12 cellular contexts compared by ENCODE assay signal in genomic region chr20:57396212-57396611, GRCh38. TPM values are rescaled to one million over a fixed set of nuclear protein-coding genes. Genes with fewer than 3 reads are reported as not detected.
A peak's percentile ranks its signal among the peaks of the same experiment; 100 is the strongest.
DNase-seq lines count a peak whose midpoint lies in the region; ATAC-seq, FAIRE-seq and TF ChIP-seq lines count a peak whose summit lies in the region.
"Had no signal": no experiment of that assay in that cellular context is flagged by ENCODE, and none has a peak within 500 bp of the region (broad histone marks: within the 10 kb centered on the region; RNA-seq: fewer than 3 reads in every experiment).

No MANE protein-coding gene starts in this region.

- H3K27me3 Mint-ChIP-seq in CD4-positive, alpha-beta T cell, result peaks cover 10% of the 10 kb centered on the region

- H3K18ac ChIP-seq in H1 (ENCODE audit: extremely low read depth, low read length), result no peak overlapping the region

- no peak overlapping the region for H2AK5ac ChIP-seq in H1 (ENCODE audit: low read depth, low read length)

- H3K36me3 ChIP-seq in H1 (ENCODE audit: control insufficient read depth in 2 of 4, insufficient read depth in 4 of 4, low read length in 3 of 4) (peaks cover 15 to 41% (median 25%) of the 10 kb centered on the region in 4 experiments; a peak in 7 of 8 replicates), neutrophil (peaks cover 78% of the 10 kb centered on the region)

- H3K27ac ChIP-seq in CD4-positive, alpha-beta T cell (ENCODE audit: low read depth, low read length), result peak overlapping the region; percentile 99
- H3K27ac ChIP-seq in RWPE1 (peak overlapping the region; percentile 73), H1 (ENCODE audit: low read depth, low read length) (0 out of 2 replicates have a peak overlapping the region, but pooled peaks have one; percentile 54), neutrophil (peak overlapping the region; percentile 90)

- no peak for TF ChIP-seq RAD21 in H1 (IDR thresholded peaks at IDR 0.05 in 1 of 2, conservative IDR thresholded peaks at IDR 0.05 in 1 of 2; ENCODE audit: low read depth in 2 of 2, low read length in 2 of 2)

- no peak overlapping the region for H2BK20ac ChIP-seq in H1 (ENCODE audit: low read length)

- H3K27ac Mint-ChIP-seq in CD4-positive, alpha-beta T cell, result peak overlapping the region; percentile 96
- H3K27ac Mint-ChIP-seq: stimulated activated effector memory CD8-positive, alpha-beta T cell treated with anti-CD3 and anti-CD28 coated beads, Interleukin-12 subunit alpha, Interleukin-12 subunit beta, amount 100 ng/mL, for 72 hours had no signal

- no peak overlapping the region for H3K4me3 ChIP-seq in H1 (ENCODE audit: extremely low read depth in 1 of 4, insufficient read depth in 2 of 4, low read depth in 3 of 4, low read length in 4 of 4)
- no peak overlapping the region for H3K4me3 ChIP-seq in neutrophil (ENCODE audit: low read depth in 1 of 2, low read length in 1 of 2)

- CTCF ChIA-PET in CD4-positive, alpha-beta T cell (lab: Charles Lee), result no interaction called here
- CTCF ChIA-PET in RWPE1 (lab: Yijun Ruan, JAX), result no interaction called here
- CTCF ChIA-PET in H1 (lab: Charles Lee; ENCODE audit: partially characterized antibody), result interaction anchor here (0.8 to 2.1 kb wide), 6 partner anchors 8 to 102 kb away, joined by 3 to 5 read pairs (median 4); no protein-coding TSS in a partner anchor

- H3K4me1 ChIP-seq in H1 (replicated peaks in 1 of 4; ENCODE audit: control insufficient read depth in 3 of 4, insufficient read depth in 4 of 4, low read length in 3 of 4) (peaks cover 2 to 17% (median 11%) of the 10 kb centered on the region in 4 experiments), neutrophil (ENCODE audit: control insufficient read depth in 1 of 2, insufficient read depth in 1 of 2, low read depth in 1 of 2, low read length in 1 of 2) (peaks cover 93% of the 10 kb centered on the region in 2 experiments)

- peaks cover 27 to 42% of the 10 kb centered on the region in 2 experiments for H4K20me1 ChIP-seq in H1 (replicated peaks in 1 of 2; ENCODE audit: control insufficient read depth in 1 of 2, insufficient read depth in 2 of 2, low read length in 2 of 2)

- no peak overlapping the region for H3K23ac ChIP-seq in H1 (ENCODE audit: insufficient read length)

- no peak overlapping the region for H2AFZ ChIP-seq in H1 (ENCODE audit: low read length)

- peaks cover 93% of the 10 kb centered on the region for H3K36me3 Mint-ChIP-seq in CD4-positive, alpha-beta T cell (ENCODE audit: low read depth)

- H2BK12ac ChIP-seq in H1 (ENCODE audit: low read depth, low read length), result no peak overlapping the region

- no peaks in the 10 kb centered on the region for H3K9me3 ChIP-seq in CD4-positive, alpha-beta T cell (ENCODE audit: control insufficient read depth, low read length)
- H3K9me3 ChIP-seq in H1 (ENCODE audit: insufficient read depth in 2 of 2, low read depth in 1 of 2, low read length in 1 of 2) (no peaks in the 10 kb centered on the region), neutrophil (no peaks in the 10 kb centered on the region)

- no peak for DNase-seq in CD4-positive, alpha-beta T cell
- no peak for DNase-seq in RWPE1 (ENCODE audit: low spot score)
- no peak for DNase-seq in H1 (ENCODE audit: low read depth in 1 of 2, low spot score in 2 of 2)
- no peak for DNase-seq in cerebellar nuclear complex (lab: John Stamatoyannopoulos, UW)
- no peak for DNase-seq in NCI-H1105 (lab: John Stamatoyannopoulos, UW)
- DNase-seq in stimulated activated CD4-positive, alpha-beta T cell treated with anti-CD3 and anti-CD28 coated beads, Interleukin-1b, Interleukin-23, amount 100 ng/mL, for 48 hours, result no peak
- DNase-seq: activated CD4-positive, alpha-beta T cell treated with anti-CD3 and anti-CD28 coated beads, Interleukin-2, amount 50 U/mL, for 4 hours; RPMI8226 had no signal

- H3K27me3 ChIP-seq in CD4-positive, alpha-beta T cell (ENCODE audit: control insufficient read depth, insufficient read depth, low read length), result no peaks in the 10 kb centered on the region
- H3K27me3 ChIP-seq in H1 (replicated peaks in 1 of 4; ENCODE audit: control insufficient read depth in 3 of 4, extremely low read depth in 1 of 4, insufficient read depth in 3 of 4, low read length in 3 of 4) (no peaks in the 10 kb centered on the region), neutrophil (no peaks in the 10 kb centered on the region)

- no peak for TF ChIP-seq CTCF in CD4-positive, alpha-beta T cell (IDR thresholded peaks at IDR 0.05)
- no peak for TF ChIP-seq CTCF in RWPE1 (conservative IDR thresholded peaks at IDR 0.05; ENCODE audit: low read depth)
- TF ChIP-seq CTCF in H1 (IDR thresholded peaks at IDR 0.05; ENCODE audit: control extremely low read depth in 1 of 3, insufficient read depth in 1 of 3, low read depth in 1 of 3, low read length in 3 of 3), result no peak
- TF ChIP-seq CTCF in neutrophil (IDR thresholded peaks at IDR 0.05), result no peak

- no peak overlapping the region for H3K4ac ChIP-seq in H1 (replicated peaks; ENCODE audit: insufficient read length, low read depth, low read length)

- intact Hi-C loops in CD4-positive, alpha-beta T cell (cut with DNase I, micrococcal nuclease), result loop anchor here (5.0 kb wide), 4 partner anchors 236 to 1261 kb away; partner anchors contain the start of genes PMEPA1 (in 1 of the 2) and RAB22A (in 1 of the 2)

- no peak overlapping the region for H2BK5ac ChIP-seq in H1 (ENCODE audit: low read depth, low read length)

- H3K4me3 Mint-ChIP-seq in CD4-positive, alpha-beta T cell, result peak overlapping the region; percentile 85

- no peak for ATAC-seq in CD4-positive, alpha-beta T cell (ENCODE audit: poor library complexity)
- no peak for ATAC-seq in GM19452 (IDR thresholded peaks at IDR 0.05; ENCODE audit: unreplicated experiment)
- ATAC-seq: stimulated activated effector memory CD8-positive, alpha-beta T cell treated with anti-CD3 and anti-CD28 coated beads, Interleukin-12 subunit alpha, Interleukin-12 subunit beta, amount 100 ng/mL, for 72 hours had no signal

- no peak for TF ChIP-seq EP300 in H1 (IDR thresholded peaks at IDR 0.05; ENCODE audit: borderline replicate concordance in 1 of 2, low read depth in 2 of 2, low read length in 2 of 2)

- no peak overlapping the region for H4K5ac ChIP-seq in H1 (ENCODE audit: insufficient read length, low read depth, low read length)

- WGBS in H1 (ENCODE audit: extremely low coverage in 1 of 2, insufficient coverage in 1 of 2, insufficient read length in 1 of 2, insufficient replicate concordance in 2 of 2, low coverage in 1 of 2, low lambda C conversion rate in 2 of 2, missing lambda C conversion rate in 1 of 2), 2 experiments, result 82% methylated on average over 10 of the region's 10 CpGs; no CpG with 5 or more reads in 1 of the 2 experiments

- no peaks in the 10 kb centered on the region for H3K9me3 Mint-ChIP-seq in CD4-positive, alpha-beta T cell
- H3K9me3 Mint-ChIP-seq: stimulated activated effector memory CD8-positive, alpha-beta T cell treated with anti-CD3 and anti-CD28 coated beads, Interleukin-12 subunit alpha, Interleukin-12 subunit beta, amount 100 ng/mL, for 72 hours had no signal

- no peak overlapping the region for H3K56ac ChIP-seq in H1 (replicated peaks; ENCODE audit: insufficient read length, low read depth, low read length)

- TF ChIP-seq POLR2A in H1 (IDR thresholded peaks at IDR 0.05; ENCODE audit: control extremely low read depth in 1 of 2, low read depth in 2 of 2, low read length in 2 of 2), result no peak

- peaks cover 83% of the 10 kb centered on the region for H3K4me1 Mint-ChIP-seq in CD4-positive, alpha-beta T cell (ENCODE audit: low read depth)

- H3K9ac ChIP-seq in H1 (replicated peaks in 1 of 4; ENCODE audit: extremely low read depth in 1 of 4, low read depth in 3 of 4, low read length in 3 of 4), result no peak overlapping the region

- H3K79me1 ChIP-seq in H1 (ENCODE audit: low read depth, low read length), result peaks cover 35% of the 10 kb centered on the region

- H2BK15ac ChIP-seq in H1 (ENCODE audit: low read length), result no peak overlapping the region

- H4K8ac ChIP-seq in H1 (ENCODE audit: extremely low read depth, insufficient read depth, low read length), result no peak overlapping the region; the same call in none of the 2 replicates

- no peak overlapping the region for H3K14ac ChIP-seq in H1 (ENCODE audit: insufficient read length)

- H3K23me2 ChIP-seq in H1 (ENCODE audit: low read depth, low read length), result no peaks in the 10 kb centered on the region; the same call in 1 of the 2 replicates

- H3K4me2 ChIP-seq in H1 (ENCODE audit: insufficient read depth in 1 of 2, low read depth in 2 of 2, low read length in 2 of 2), result no peak overlapping the region

- H4K91ac ChIP-seq in H1 (replicated peaks; ENCODE audit: insufficient read length, low read length), result no peak overlapping the region

- H2BK120ac ChIP-seq in H1 (replicated peaks; ENCODE audit: low read depth, low read length), result no peak overlapping the region

- no peak for FAIRE-seq in H1 (lab: Jason Lieb, UNC)
- FAIRE-seq: GM12891 had no signal

- peaks cover 5 to 87% of the 10 kb centered on the region in 2 experiments; a peak in 3 of 4 replicates for H3K79me2 ChIP-seq in H1 (ENCODE audit: control insufficient read depth in 1 of 2, insufficient read depth in 2 of 2, low read length in 2 of 2)

- POLR2A ChIA-PET in CD4-positive, alpha-beta T cell (lab: Charles Lee), result interaction anchor here (3.8 to 5.3 kb wide), 2 partner anchors 12 to 38 kb away, joined by 46 to 150 read pairs; no protein-coding TSS in a partner anchor
- POLR2A ChIA-PET in RWPE1 (lab: Yijun Ruan, JAX; ENCODE audit: low non-redundant PET) (no interaction called here), H1 (lab: Charles Lee; ENCODE audit: partially characterized antibody) (interaction anchor here (0.9 to 3.2 kb wide), 2 partner anchors 10 to 31 kb away, joined by 3 to 9 read pairs; no protein-coding TSS in a partner anchor)

RNA-seq across cellular contexts. Expression of gene RBM38, which starts 5.0 kb away (rescaled TPM):
- total RNA-seq in CD4-positive, alpha-beta T cell, result 100 to 1,000 TPM; 604 to 645 TPM
- 57.7 and 60.1 TPM in 2 replicates for total RNA-seq in H1 (2021; fragmentation: NEBNext Ultra II Directional; extraction: Animal tissue kit (Norgen Biotek cat#: 25700))
- 109 and 131 TPM in 2 replicates for polyA plus RNA-seq in H1 (2011; rRNA removed)
- 71.9 TPM for polyA plus RNA-seq in H1 (2011; cell fraction: cytosol; rRNA removed)
- polyA plus RNA-seq in H1 (2011; cell fraction: nucleus; rRNA removed), result 75.2 TPM
- polyA plus RNA-seq in H1 (2012, experiment 1 of 2), result 32.3 to 58.0 TPM (median 56.1 TPM) in 4 replicates
- 61.6 TPM for polyA plus RNA-seq in H1 (2012, experiment 2 of 2)
- polyA plus RNA-seq in H1 (2013, experiment 1 of 2), result 53.7 TPM
- 52.7 TPM for polyA plus RNA-seq in H1 (2013, experiment 2 of 2)
- 16.3 and 19.0 TPM in 2 replicates for polyA minus RNA-seq in H1 (2011; rRNA and poly(A)+ RNA removed)
- polyA minus RNA-seq in H1 (2011; cell fraction: cytosol; rRNA and poly(A)+ RNA removed), result 49.0 TPM
- polyA minus RNA-seq in H1 (2011; cell fraction: nucleus; rRNA and poly(A)+ RNA removed), result 23.7 TPM

RNA-seq across cellular contexts. Expression of gene RAE1, which starts 45.2 kb away (rescaled TPM):
- 10 to 100 TPM; 58.8 to 60.7 TPM for total RNA-seq in CD4-positive, alpha-beta T cell
- 33.0 and 35.9 TPM in 2 replicates for total RNA-seq in H1 (2021; fragmentation: NEBNext Ultra II Directional; extraction: Animal tissue kit (Norgen Biotek cat#: 25700))
- 44.9 and 58.8 TPM in 2 replicates for polyA plus RNA-seq in H1 (2011; rRNA removed)
- 50.7 TPM for polyA plus RNA-seq in H1 (2011; cell fraction: cytosol; rRNA removed)
- 39.7 TPM for polyA plus RNA-seq in H1 (2011; cell fraction: nucleus; rRNA removed)
- polyA plus RNA-seq in H1 (2012, experiment 1 of 2), result 38.3 to 45.8 TPM (median 41.2 TPM) in 4 replicates
- 20.3 TPM for polyA plus RNA-seq in H1 (2012, experiment 2 of 2)
- 20.4 TPM for polyA plus RNA-seq in H1 (2013, experiment 1 of 2)
- 17.4 TPM for polyA plus RNA-seq in H1 (2013, experiment 2 of 2)
- polyA minus RNA-seq in H1 (2011; rRNA and poly(A)+ RNA removed), result 69.3 and 70.1 TPM in 2 replicates
- 23.9 TPM for polyA minus RNA-seq in H1 (2011; cell fraction: cytosol; rRNA and poly(A)+ RNA removed)
- 69.1 TPM for polyA minus RNA-seq in H1 (2011; cell fraction: nucleus; rRNA and poly(A)+ RNA removed)
